ENCODE assay signal across 20 cellular contexts in the genomic region with DNA sequence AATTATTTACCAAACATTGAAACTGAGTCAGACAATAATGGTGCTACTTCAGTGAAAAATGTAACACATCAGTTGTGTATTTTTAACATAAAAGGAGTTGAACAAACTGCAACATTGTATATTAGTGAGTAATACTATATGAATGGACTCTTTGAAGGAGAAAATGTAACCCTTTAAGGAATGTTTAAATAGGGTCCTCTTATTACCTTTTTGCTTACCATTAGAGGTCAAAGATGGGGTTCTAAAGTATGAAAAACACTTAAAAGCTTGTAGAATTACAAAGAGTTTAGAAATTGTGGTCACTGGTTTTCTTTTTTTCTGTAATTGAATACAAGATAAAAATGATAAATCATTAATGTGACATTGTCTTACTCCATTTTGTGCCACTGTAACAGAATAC.
"Had no signal": no experiment of that assay in that cellular context is flagged by ENCODE, and none has a peak within 500 bp of the region (broad histone marks: within the 10 kb centered on the region; RNA-seq: fewer than 3 reads in every experiment).

No MANE protein-coding gene starts in this region.

- H3K27me3 ChIP-seq: colonic mucosa, left lung, tibial artery had no signal

- FAIRE-seq: endometrium, kidney, urothelium cell line had no signal

- H3K9me3 ChIP-seq: colonic mucosa, left lung, tibial artery had no signal

- DNase-seq: activated CD4-positive, alpha-beta memory T cell treated with anti-CD3 and anti-CD28 coated beads, Interleukin-2, amount 10 ng/mL, durations not matched to agents 7 days and 5 days; activated CD4-positive, alpha-beta T cell treated with anti-CD3 and anti-CD28 coated beads for 48 hours; activated CD8-positive, alpha-beta memory T cell treated with anti-CD3 and anti-CD28 coated beads, Interleukin-2, amount 10 ng/mL, durations not matched to agents 7 days and 5 days; caudate nucleus; colonic mucosa; head of caudate nucleus; kidney; left lung; midbrain; nephron progenitor cell; nucleus accumbens; posterior cingulate gyrus; retina; stimulated activated CD4-positive, alpha-beta T cell treated with anti-CD3 and anti-CD28 coated beads, Interleukin-12 subunit alpha, Interleukin-12 subunit beta, amount 100 ng/mL, for 4 hours; stimulated activated CD4-positive, alpha-beta T cell treated with anti-CD3 and anti-CD28 coated beads, Interleukin-2, amount 100 ng/mL, for 24 hours; stimulated activated naive CD4-positive, alpha-beta T cell treated with Interleukin-2 at 50 U/mL for 16 hours; tibial artery had no signal

- H3K27ac ChIP-seq: colonic mucosa, left lung, tibial artery had no signal

- H3K36me3 ChIP-seq: colonic mucosa, left lung, tibial artery had no signal

- H3K4me1 ChIP-seq: colonic mucosa had no signal

- H3K4me3 ChIP-seq: colonic mucosa, left lung, tibial artery had no signal

- ATAC-seq: activated CD8-positive, alpha-beta memory T cell treated with anti-CD3 and anti-CD28 coated beads, Interleukin-2, amount 10 ng/mL, durations not matched to agents 7 days and 5 days; left lung; WTC11 had no signal
